In the genomic region with DNA sequence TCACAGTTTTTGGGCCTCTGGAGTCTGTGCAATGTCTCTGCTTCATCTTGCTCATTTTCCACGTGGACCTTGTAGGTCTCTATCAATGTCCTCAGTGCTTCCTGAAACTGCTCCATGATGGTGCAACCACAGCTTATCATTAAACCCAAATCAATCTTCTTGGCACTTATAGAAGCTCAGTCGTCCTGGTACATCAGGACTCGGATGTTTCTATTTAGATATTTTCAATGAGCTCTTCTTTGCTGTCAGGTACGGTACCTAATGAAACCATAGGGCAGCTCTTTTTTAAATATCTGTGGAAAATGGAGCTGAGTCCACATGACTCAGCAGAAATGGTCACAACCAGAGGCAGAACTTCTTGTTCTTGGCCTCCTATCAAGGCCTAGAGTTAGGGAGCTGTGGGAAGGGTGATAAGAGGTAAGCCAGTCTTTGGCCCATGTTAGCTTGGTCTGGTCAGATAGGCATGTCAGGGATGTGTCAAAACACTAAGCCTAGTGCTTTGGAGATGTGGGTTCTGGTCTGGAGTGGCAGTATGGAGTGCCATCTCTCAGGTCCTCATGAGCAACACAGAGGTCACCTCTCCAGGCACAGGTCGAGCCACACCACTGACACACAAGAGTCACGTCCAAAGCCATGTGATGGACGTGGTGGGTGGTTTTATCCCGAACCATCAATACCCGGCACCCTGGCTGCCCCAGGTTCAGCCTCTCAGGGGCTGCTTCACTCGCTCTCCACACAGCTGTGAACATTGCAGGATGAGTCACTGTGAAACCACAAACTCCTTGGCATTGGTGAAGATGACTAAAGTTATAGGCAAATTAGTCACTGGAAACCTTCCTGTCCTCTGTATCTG, we compare ENCODE assay signal across 1 cellular context.
TF ChIP-seq lines count a peak whose summit lies in the region.

No MANE protein-coding gene starts in this region.

TF ChIP-seq in K562, 482 proteins besides CTCF, POLR2A, EP300 and RAD21 (continued from another document):
- TF ChIP-seq CLOCK (CRISPR knock-in tag; IDR thresholded peaks at IDR 0.05; ENCODE audit: borderline replicate concordance) (no peak), ZNF778 (CRISPR knock-in tag; IDR thresholded peaks at IDR 0.05) (no peak), ZNF696 (CRISPR knock-in tag; conservative IDR thresholded peaks at IDR 0.05) (no peak), ZNF445 (CRISPR knock-in tag; IDR thresholded peaks at IDR 0.05; ENCODE audit: low read depth) (peak; percentile 71), ZNF24 (IDR thresholded peaks at IDR 0.05) (peak; percentile 32; the same call in 1 of the 2 replicates), HNRNPK (IDR thresholded peaks at IDR 0.05; ENCODE audit: low read depth, low read length, poor library complexity, severe bottlenecking) (no peak), ZNF740 (CRISPR knock-in tag; IDR thresholded peaks at IDR 0.05) (peak; percentile 48; the same call in 1 of the 2 replicates), ZNF740 (tag; IDR thresholded peaks at IDR 0.05) (0 out of 4 replicates have a peak, but pooled peaks of 1 of the 2 experiments have one; percentile 24), LARP7 (IDR thresholded peaks at IDR 0.05) (peak; percentile 10; the same call in 1 of the 2 replicates), POLR2B (IDR thresholded peaks at IDR 0.05; ENCODE audit: low read depth, partially characterized antibody) (no peak), FOXA1 (IDR thresholded peaks at IDR 0.05; ENCODE audit: borderline replicate concordance) (no peak)
- TF ChIP-seq, protein P1, sequence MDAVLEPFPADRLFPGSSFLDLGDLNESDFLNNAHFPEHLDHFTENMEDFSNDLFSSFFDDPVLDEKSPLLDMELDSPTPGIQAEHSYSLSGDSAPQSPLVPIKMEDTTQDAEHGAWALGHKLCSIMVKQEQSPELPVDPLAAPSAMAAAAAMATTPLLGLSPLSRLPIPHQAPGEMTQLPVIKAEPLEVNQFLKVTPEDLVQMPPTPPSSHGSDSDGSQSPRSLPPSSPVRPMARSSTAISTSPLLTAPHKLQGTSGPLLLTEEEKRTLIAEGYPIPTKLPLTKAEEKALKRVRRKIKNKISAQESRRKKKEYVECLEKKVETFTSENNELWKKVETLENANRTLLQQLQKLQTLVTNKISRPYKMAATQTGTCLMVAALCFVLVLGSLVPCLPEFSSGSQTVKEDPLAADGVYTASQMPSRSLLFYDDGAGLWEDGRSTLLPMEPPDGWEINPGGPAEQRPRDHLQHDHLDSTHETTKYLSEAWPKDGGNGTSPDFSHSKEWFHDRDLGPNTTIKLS (IDR thresholded peaks at IDR 0.05; ENCODE audit: borderline replicate concordance, low read depth): peak; percentile 71
- TF ChIP-seq, protein P2, sequence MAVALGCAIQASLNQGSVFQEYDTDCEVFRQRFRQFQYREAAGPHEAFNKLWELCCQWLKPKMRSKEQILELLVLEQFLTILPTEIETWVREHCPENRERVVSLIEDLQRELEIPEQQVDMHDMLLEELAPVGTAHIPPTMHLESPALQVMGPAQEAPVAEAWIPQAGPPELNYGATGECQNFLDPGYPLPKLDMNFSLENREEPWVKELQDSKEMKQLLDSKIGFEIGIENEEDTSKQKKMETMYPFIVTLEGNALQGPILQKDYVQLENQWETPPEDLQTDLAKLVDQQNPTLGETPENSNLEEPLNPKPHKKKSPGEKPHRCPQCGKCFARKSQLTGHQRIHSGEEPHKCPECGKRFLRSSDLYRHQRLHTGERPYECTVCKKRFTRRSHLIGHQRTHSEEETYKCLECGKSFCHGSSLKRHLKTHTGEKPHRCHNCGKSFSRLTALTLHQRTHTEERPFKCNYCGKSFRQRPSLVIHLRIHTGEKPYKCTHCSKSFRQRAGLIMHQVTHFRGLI (CRISPR knock-in tag; IDR thresholded peaks at IDR 0.05): no peak
- TF ChIP-seq, protein P3, sequence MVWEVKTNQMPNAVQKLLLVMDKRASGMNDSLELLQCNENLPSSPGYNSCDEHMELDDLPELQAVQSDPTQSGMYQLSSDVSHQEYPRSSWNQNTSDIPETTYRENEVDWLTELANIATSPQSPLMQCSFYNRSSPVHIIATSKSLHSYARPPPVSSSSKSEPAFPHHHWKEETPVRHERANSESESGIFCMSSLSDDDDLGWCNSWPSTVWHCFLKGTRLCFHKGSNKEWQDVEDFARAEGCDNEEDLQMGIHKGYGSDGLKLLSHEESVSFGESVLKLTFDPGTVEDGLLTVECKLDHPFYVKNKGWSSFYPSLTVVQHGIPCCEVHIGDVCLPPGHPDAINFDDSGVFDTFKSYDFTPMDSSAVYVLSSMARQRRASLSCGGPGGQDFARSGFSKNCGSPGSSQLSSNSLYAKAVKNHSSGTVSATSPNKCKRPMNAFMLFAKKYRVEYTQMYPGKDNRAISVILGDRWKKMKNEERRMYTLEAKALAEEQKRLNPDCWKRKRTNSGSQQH (CRISPR knock-in tag; IDR thresholded peaks at IDR 0.05): peak; percentile 91
- TF ChIP-seq, protein P4, sequence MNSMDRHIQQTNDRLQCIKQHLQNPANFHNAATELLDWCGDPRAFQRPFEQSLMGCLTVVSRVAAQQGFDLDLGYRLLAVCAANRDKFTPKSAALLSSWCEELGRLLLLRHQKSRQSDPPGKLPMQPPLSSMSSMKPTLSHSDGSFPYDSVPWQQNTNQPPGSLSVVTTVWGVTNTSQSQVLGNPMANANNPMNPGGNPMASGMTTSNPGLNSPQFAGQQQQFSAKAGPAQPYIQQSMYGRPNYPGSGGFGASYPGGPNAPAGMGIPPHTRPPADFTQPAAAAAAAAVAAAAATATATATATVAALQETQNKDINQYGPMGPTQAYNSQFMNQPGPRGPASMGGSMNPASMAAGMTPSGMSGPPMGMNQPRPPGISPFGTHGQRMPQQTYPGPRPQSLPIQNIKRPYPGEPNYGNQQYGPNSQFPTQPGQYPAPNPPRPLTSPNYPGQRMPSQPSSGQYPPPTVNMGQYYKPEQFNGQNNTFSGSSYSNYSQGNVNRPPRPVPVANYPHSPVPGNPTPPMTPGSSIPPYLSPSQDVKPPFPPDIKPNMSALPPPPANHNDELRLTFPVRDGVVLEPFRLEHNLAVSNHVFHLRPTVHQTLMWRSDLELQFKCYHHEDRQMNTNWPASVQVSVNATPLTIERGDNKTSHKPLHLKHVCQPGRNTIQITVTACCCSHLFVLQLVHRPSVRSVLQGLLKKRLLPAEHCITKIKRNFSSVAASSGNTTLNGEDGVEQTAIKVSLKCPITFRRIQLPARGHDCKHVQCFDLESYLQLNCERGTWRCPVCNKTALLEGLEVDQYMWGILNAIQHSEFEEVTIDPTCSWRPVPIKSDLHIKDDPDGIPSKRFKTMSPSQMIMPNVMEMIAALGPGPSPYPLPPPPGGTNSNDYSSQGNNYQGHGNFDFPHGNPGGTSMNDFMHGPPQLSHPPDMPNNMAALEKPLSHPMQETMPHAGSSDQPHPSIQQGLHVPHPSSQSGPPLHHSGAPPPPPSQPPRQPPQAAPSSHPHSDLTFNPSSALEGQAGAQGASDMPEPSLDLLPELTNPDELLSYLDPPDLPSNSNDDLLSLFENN (IDR thresholded peaks at IDR 0.05; ENCODE audit: low read depth in 2 of 2, low read length in 2 of 2): peak in 1 of 2 experiments; percentile 79; a peak in 2 of 4 replicates
